Comparison of ENCODE assay signal across 18 cellular contexts in the genomic region with DNA sequence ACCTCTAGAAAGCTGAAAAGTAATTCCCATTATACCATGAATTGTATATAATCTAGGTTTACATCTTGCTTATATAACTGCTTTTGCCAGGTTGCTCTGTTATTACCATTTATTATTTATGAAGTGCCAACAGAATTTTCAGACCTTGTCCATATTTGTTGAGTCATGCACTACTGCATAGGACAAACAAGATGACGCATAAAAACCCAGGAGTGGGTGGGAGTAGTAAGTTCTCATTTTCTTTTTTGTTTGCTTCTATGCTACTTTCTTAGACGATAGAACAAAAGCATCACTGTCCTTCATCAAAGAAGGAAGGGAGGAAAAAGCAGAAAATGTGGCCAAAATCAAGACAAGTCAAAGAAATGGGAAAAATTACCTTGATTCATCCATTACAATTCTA.
DNase-seq lines count a peak whose midpoint lies in the region; TF ChIP-seq lines count a peak whose summit lies in the region.
"Had no signal": no experiment of that assay in that cellular context is flagged by ENCODE, and none has a peak within 500 bp of the region (broad histone marks: within the 10 kb centered on the region; RNA-seq: fewer than 3 reads in every experiment).

No MANE protein-coding gene starts in this region.

- intact Hi-C loops in MCF 10A (cut with micrococcal nuclease), result no loop called here
- intact Hi-C loops in breast epithelium (cut with DNase I; ENCODE audit: low total_unique reads), result no loop called here

- no peak overlapping the region for H3K4me2 ChIP-seq in smooth muscle cell
- H3K4me2 ChIP-seq: hepatocyte, KMS-11 had no signal

- H3K36me3 Mint-ChIP-seq in MCF 10A (ENCODE audit: insufficient read depth, unreplicated experiment), result no peaks in the 10 kb centered on the region
- H3K36me3 Mint-ChIP-seq in activated CD4-positive, alpha-beta T cell treated with anti-CD3 and anti-CD28 coated beads, Interleukin-2, amount 10 ng/mL, durations not matched to agents 7 days and 5 days (ENCODE audit: low read depth), result no peaks in the 10 kb centered on the region
- H3K36me3 Mint-ChIP-seq: CD8-positive, alpha-beta memory T cell had no signal

- H3K27ac ChIP-seq in breast epithelium (no peak overlapping the region), epithelial cell of prostate (no peak overlapping the region), smooth muscle cell (ENCODE audit: low read depth) (peak overlapping the region; percentile 47)
- H3K27ac ChIP-seq: adrenal gland, coronary artery, hepatocyte, KMS-11 had no signal

- H3K4me3 ChIP-seq in breast epithelium (no peak overlapping the region), smooth muscle cell (no peak overlapping the region)
- H3K4me3 ChIP-seq: adrenal gland, coronary artery, hepatocyte had no signal

- H2AFZ ChIP-seq in smooth muscle cell (ENCODE audit: low read depth), result peak overlapping the region; percentile 43
- H2AFZ ChIP-seq: hepatocyte had no signal

- peak; percentile 68 for DNase-seq in MCF 10A (ENCODE audit: unreplicated experiment)
- no peak for DNase-seq in breast epithelium (ENCODE audit: low spot score in 2 of 2)
- DNase-seq in RPMI7951 (ENCODE audit: low read depth), result peak; percentile 43
- DNase-seq in epithelial cell of prostate (ENCODE audit: low read depth, low spot score), result peak; percentile 31
- DNase-seq in smooth muscle cell (lab: John Stamatoyannopoulos, UW; ENCODE audit: unreplicated experiment), result no peak
- DNase-seq in kidney glomerular epithelial cell (lab: John Stamatoyannopoulos, UW), result no peak
- no peak for DNase-seq in activated CD4-positive, alpha-beta T cell treated with anti-CD3 and anti-CD28 coated beads, Interleukin-2, amount 10 ng/mL, durations not matched to agents 7 days and 5 days
- DNase-seq in iPS-NIHi7 (ENCODE audit: extremely low spot score), result no peak
- DNase-seq: activated CD4-positive, alpha-beta memory T cell treated with anti-CD3 and anti-CD28 coated beads, Interleukin-2, amount 10 ng/mL, durations not matched to agents 7 days and 5 days; adrenal gland; CD8-positive, alpha-beta memory T cell; GDM1; NCI-H1436; stimulated activated CD4-positive, alpha-beta T cell treated with anti-CD3 and anti-CD28 coated beads, Interleukin-12 subunit alpha, Interleukin-12 subunit beta, amount 100 ng/mL, for 4 hours; stimulated activated naive CD8-positive, alpha-beta T cell treated with anti-CD3 and anti-CD28 coated beads, Interleukin-15, amount 100 ng/mL, for 72 hours had no signal

- H3K4me3 Mint-ChIP-seq in MCF 10A (ENCODE audit: unreplicated experiment), result peak overlapping the region; percentile 28
- H3K4me3 Mint-ChIP-seq in activated CD4-positive, alpha-beta T cell treated with anti-CD3 and anti-CD28 coated beads, Interleukin-2, amount 10 ng/mL, durations not matched to agents 7 days and 5 days, result no peak overlapping the region
- H3K4me3 Mint-ChIP-seq: activated CD4-positive, alpha-beta memory T cell treated with anti-CD3 and anti-CD28 coated beads, Interleukin-2, amount 10 ng/mL, durations not matched to agents 7 days and 5 days; CD8-positive, alpha-beta memory T cell; stimulated activated naive CD8-positive, alpha-beta T cell treated with anti-CD3 and anti-CD28 coated beads, Interleukin-15, amount 100 ng/mL, for 72 hours had no signal

- no peaks in the 10 kb centered on the region for H3K4me1 ChIP-seq in breast epithelium
- H3K4me1 ChIP-seq in smooth muscle cell (ENCODE audit: low read depth), result no peaks in the 10 kb centered on the region
- H3K4me1 ChIP-seq: adrenal gland had no signal

- no TSS peak for BruUV-seq in MCF 10A (replicated peaks; lab: Mats Ljungman, UMichigan)

- no peaks in the 10 kb centered on the region for H3F3A ChIP-seq in smooth muscle cell (ENCODE audit: low read depth)

- peaks cover 8% of the 10 kb centered on the region for H3K4me1 Mint-ChIP-seq in MCF 10A (ENCODE audit: insufficient read depth, unreplicated experiment)
- no peaks in the 10 kb centered on the region for H3K4me1 Mint-ChIP-seq in activated CD4-positive, alpha-beta T cell treated with anti-CD3 and anti-CD28 coated beads, Interleukin-2, amount 10 ng/mL, durations not matched to agents 7 days and 5 days
- H3K4me1 Mint-ChIP-seq: activated CD4-positive, alpha-beta memory T cell treated with anti-CD3 and anti-CD28 coated beads, Interleukin-2, amount 10 ng/mL, durations not matched to agents 7 days and 5 days; CD8-positive, alpha-beta memory T cell had no signal

- H3K27me3 ChIP-seq in breast epithelium (no peaks in the 10 kb centered on the region), smooth muscle cell (ENCODE audit: low read depth) (no peaks in the 10 kb centered on the region)
- H3K27me3 ChIP-seq: hepatocyte had no signal

- no peak for TF ChIP-seq POLR2A in breast epithelium (IDR thresholded peaks at IDR 0.05)

- 44% methylated on average over 2 of the region's 2 CpGs for WGBS in smooth muscle cell (ENCODE audit: low lambda C conversion rate)

- H3K27ac Mint-ChIP-seq in MCF 10A (ENCODE audit: low read depth, unreplicated experiment), result peak overlapping the region; percentile 88
- no peak overlapping the region for H3K27ac Mint-ChIP-seq in activated CD4-positive, alpha-beta T cell treated with anti-CD3 and anti-CD28 coated beads, Interleukin-2, amount 10 ng/mL, durations not matched to agents 7 days and 5 days
- H3K27ac Mint-ChIP-seq: activated CD4-positive, alpha-beta memory T cell treated with anti-CD3 and anti-CD28 coated beads, Interleukin-2, amount 10 ng/mL, durations not matched to agents 7 days and 5 days; CD8-positive, alpha-beta memory T cell; stimulated activated naive CD8-positive, alpha-beta T cell treated with anti-CD3 and anti-CD28 coated beads, Interleukin-15, amount 100 ng/mL, for 72 hours had no signal

- CTCF ChIA-PET in MCF 10A (lab: Yijun Ruan, JAX), result no interaction called here
- CTCF ChIA-PET in activated CD4-positive, alpha-beta T cell treated with anti-CD3 and anti-CD28 coated beads, Interleukin-2, amount 10 ng/mL, durations not matched to agents 7 days and 5 days (lab: Charles Lee), result no interaction called here

- peaks cover 13% of the 10 kb centered on the region for H3K9me3 Mint-ChIP-seq in MCF 10A (ENCODE audit: unreplicated experiment)
- no peaks in the 10 kb centered on the region for H3K9me3 Mint-ChIP-seq in activated CD4-positive, alpha-beta T cell treated with anti-CD3 and anti-CD28 coated beads, Interleukin-2, amount 10 ng/mL, durations not matched to agents 7 days and 5 days
- H3K9me3 Mint-ChIP-seq: activated CD4-positive, alpha-beta memory T cell treated with anti-CD3 and anti-CD28 coated beads, Interleukin-2, amount 10 ng/mL, durations not matched to agents 7 days and 5 days; stimulated activated naive CD8-positive, alpha-beta T cell treated with anti-CD3 and anti-CD28 coated beads, Interleukin-15, amount 100 ng/mL, for 72 hours had no signal

- no peak overlapping the region for H3K9ac ChIP-seq in smooth muscle cell (ENCODE audit: low read depth)
- H3K9ac ChIP-seq: KMS-11 had no signal

- TF ChIP-seq CTCF in MCF 10A (IDR thresholded peaks at IDR 0.05; ENCODE audit: unreplicated experiment) (no peak), breast epithelium (IDR thresholded peaks at IDR 0.05) (no peak), smooth muscle cell (IDR thresholded peaks at IDR 0.05; ENCODE audit: borderline replicate concordance, insufficient read depth, poor library complexity, severe bottlenecking) (no peak)

- H3K27me3 Mint-ChIP-seq in MCF 10A (ENCODE audit: insufficient read depth, unreplicated experiment), result no peaks in the 10 kb centered on the region
- H3K27me3 Mint-ChIP-seq in activated CD4-positive, alpha-beta T cell treated with anti-CD3 and anti-CD28 coated beads, Interleukin-2, amount 10 ng/mL, durations not matched to agents 7 days and 5 days, result no peaks in the 10 kb centered on the region
- H3K27me3 Mint-ChIP-seq: activated CD4-positive, alpha-beta memory T cell treated with anti-CD3 and anti-CD28 coated beads, Interleukin-2, amount 10 ng/mL, durations not matched to agents 7 days and 5 days; CD8-positive, alpha-beta memory T cell; stimulated activated naive CD8-positive, alpha-beta T cell treated with anti-CD3 and anti-CD28 coated beads, Interleukin-15, amount 100 ng/mL, for 72 hours had no signal

- H3K79me2 ChIP-seq in smooth muscle cell (ENCODE audit: low read depth), result no peaks in the 10 kb centered on the region
- H3K79me2 ChIP-seq: hepatocyte had no signal

- no peaks in the 10 kb centered on the region for H3K36me3 ChIP-seq in breast epithelium
- no peaks in the 10 kb centered on the region for H3K36me3 ChIP-seq in smooth muscle cell (ENCODE audit: low read depth)
- H3K36me3 ChIP-seq: adrenal gland had no signal

- no peaks in the 10 kb centered on the region for H3K9me3 ChIP-seq in breast epithelium
- H3K9me3 ChIP-seq in smooth muscle cell (replicated peaks; ENCODE audit: low read depth), result no peaks in the 10 kb centered on the region
- H3K9me3 ChIP-seq: adrenal gland had no signal

- POLR2A ChIA-PET in MCF 10A (lab: Yijun Ruan, JAX), result no interaction called here
- POLR2A ChIA-PET in activated CD4-positive, alpha-beta T cell treated with anti-CD3 and anti-CD28 coated beads, Interleukin-2, amount 10 ng/mL, durations not matched to agents 7 days and 5 days (lab: Charles Lee), result no interaction called here

- H4K20me1 ChIP-seq in smooth muscle cell (ENCODE audit: low read depth), result no peaks in the 10 kb centered on the region

Comparison
In these comparisons a context has a peak if more than half of its experiments do, and no peak if none do; other contexts are left out.
1. DNase-seq: peak in MCF 10A (single experiment), RPMI7951 (single experiment) and epithelial cell of prostate (single experiment); none in breast epithelium (0 of 2), smooth muscle cell (single experiment), kidney glomerular epithelial cell (single experiment), activated CD4-positive, alpha-beta T cell treated with anti-CD3 and anti-CD28 coated beads, Interleukin-2, amount 10 ng/mL, durations not matched to agents 7 days and 5 days (single experiment) and iPS-NIHi7 (single experiment).